13 cellular contexts compared by ENCODE assay signal in the genomic region with DNA sequence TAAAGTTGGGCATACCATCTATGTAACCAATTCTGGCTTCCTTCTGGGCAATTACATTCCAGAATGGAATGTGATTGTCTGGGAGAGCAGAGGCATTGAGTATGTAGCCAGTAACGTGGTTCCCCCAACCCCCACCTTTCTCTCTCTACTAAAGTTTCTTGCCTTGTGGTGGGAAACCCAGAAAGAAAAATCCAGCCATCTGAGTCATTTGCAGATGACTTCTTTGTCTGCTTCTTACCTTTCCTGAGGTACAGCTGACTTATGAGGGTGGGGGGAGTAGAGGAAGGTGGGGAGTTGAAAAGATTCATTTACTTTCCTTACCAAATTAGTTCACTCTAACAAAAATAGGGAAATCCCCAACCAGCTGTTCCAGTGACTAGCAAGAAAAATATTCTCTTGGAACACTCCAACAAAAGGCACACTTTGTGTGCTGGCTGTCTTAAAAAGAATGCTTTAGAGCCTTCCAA.
DNase-seq lines count a peak whose midpoint lies in the region; ATAC-seq, FAIRE-seq and TF ChIP-seq lines count a peak whose summit lies in the region.
"Had no signal": no experiment of that assay in that cellular context is flagged by ENCODE, and none has a peak within 500 bp of the region (broad histone marks: within the 10 kb centered on the region; RNA-seq: fewer than 3 reads in every experiment).

No MANE protein-coding gene starts in this region.

- H3K4me3 ChIP-seq in MG63: no peak overlapping the region
- peak overlapping the region in 1 of 4 experiments; percentile 14; a peak in 1 of 8 replicates for H3K4me3 ChIP-seq in H1 (ENCODE audit: extremely low read depth in 1 of 4, insufficient read depth in 2 of 4, low read depth in 3 of 4, low read length in 4 of 4)
- H3K4me3 ChIP-seq in mesenchymal stem cell (ENCODE audit: insufficient read depth in 1 of 2, low read depth in 1 of 2, low read length in 2 of 2): peak overlapping the region in 1 of 2 experiments; percentile 8
- no peak overlapping the region for H3K4me3 ChIP-seq in aorta (ENCODE audit: low read length in 2 of 2)
- H3K4me3 ChIP-seq in upper lobe of right lung: no peak overlapping the region
- H3K4me3 ChIP-seq: lung had no signal

- H3K9me3 ChIP-seq in MG63: 0 out of 2 replicates have a peak, but pooled peaks cover 3% of the 10 kb centered on the region
- H3K9me3 ChIP-seq in H1 (ENCODE audit: insufficient read depth in 2 of 2, low read depth in 1 of 2, low read length in 1 of 2): peaks cover 0 to 7% of the 10 kb centered on the region in 2 experiments; a peak in 2 of 4 replicates
- peaks cover 5% of the 10 kb centered on the region for H3K9me3 ChIP-seq in mesenchymal stem cell (ENCODE audit: control insufficient read depth, low read length)
- no peaks in the 10 kb centered on the region for H3K9me3 ChIP-seq in aorta (ENCODE audit: control insufficient read depth, low read length)
- no peaks in the 10 kb centered on the region for H3K9me3 ChIP-seq in upper lobe of right lung

- no peaks in the 10 kb centered on the region for H3K27me3 ChIP-seq in MG63
- no peaks in the 10 kb centered on the region for H3K27me3 ChIP-seq in H1 (replicated peaks in 1 of 4; ENCODE audit: control insufficient read depth in 3 of 4, extremely low read depth in 1 of 4, insufficient read depth in 3 of 4, low read length in 3 of 4)
- no peaks in the 10 kb centered on the region for H3K27me3 ChIP-seq in mesenchymal stem cell (ENCODE audit: control insufficient read depth in 1 of 2, insufficient read depth in 1 of 2, low read length in 2 of 2)
- no peaks in the 10 kb centered on the region for H3K27me3 ChIP-seq in aorta (ENCODE audit: control insufficient read depth in 1 of 2, insufficient read depth in 2 of 2, low read length in 1 of 2)
- H3K27me3 ChIP-seq in upper lobe of right lung: no peaks in the 10 kb centered on the region

- H3K4ac ChIP-seq in H1 (replicated peaks; ENCODE audit: insufficient read length, low read depth, low read length) (no peak overlapping the region), mesenchymal stem cell (ENCODE audit: low read depth in 1 of 2, low read length in 2 of 2) (peak overlapping the region in 1 of 2 experiments; percentile 67)

- no peak overlapping the region for H3K56ac ChIP-seq in H1 (replicated peaks; ENCODE audit: insufficient read length, low read depth, low read length)

- FAIRE-seq in H1 (lab: Jason Lieb, UNC): no peak

- H4K5ac ChIP-seq in H1 (ENCODE audit: insufficient read length, low read depth, low read length): no peak overlapping the region

- H3K18ac ChIP-seq in H1 (ENCODE audit: extremely low read depth, low read length): no peak overlapping the region
- H3K18ac ChIP-seq in mesenchymal stem cell (ENCODE audit: low read depth in 1 of 2, low read length in 2 of 2): peak overlapping the region; percentile 1 to 8

- H3K4me1 ChIP-seq in H1 (replicated peaks in 1 of 4; ENCODE audit: control insufficient read depth in 3 of 4, insufficient read depth in 4 of 4, low read length in 3 of 4): peaks cover 0 to 3% (median 0%) of the 10 kb centered on the region in 4 experiments; a peak in 2 of 7 replicates
- H3K4me1 ChIP-seq in mesenchymal stem cell (ENCODE audit: control insufficient read depth, insufficient read depth, low read depth, low read length): peaks cover 3% of the 10 kb centered on the region
- peaks cover 4 to 6% of the 10 kb centered on the region in 2 donors for H3K4me1 ChIP-seq in aorta (ENCODE audit: control insufficient read depth in 1 of 2, insufficient read depth in 2 of 2, low read length in 2 of 2)
- no peaks in the 10 kb centered on the region for H3K4me1 ChIP-seq in upper lobe of right lung

- 53% methylated on average over 1 of the region's 1 CpG; no CpG with 5 or more reads in 1 of the 2 experiments for WGBS in H1 (ENCODE audit: extremely low coverage in 1 of 2, insufficient coverage in 1 of 2, insufficient read length in 1 of 2, insufficient replicate concordance in 2 of 2, low coverage in 1 of 2, low lambda C conversion rate in 2 of 2, missing lambda C conversion rate in 1 of 2), 2 experiments
- no CpG with 5 or more reads among the region's 1 CpG for WGBS in mesenchymal stem cell
- 0 to 6% methylated on average over 1 of the region's 1 CpG for WGBS in aorta, 2 donors

- H3K14ac ChIP-seq in H1 (ENCODE audit: insufficient read length) (no peak overlapping the region), mesenchymal stem cell (ENCODE audit: low read length in 2 of 2) (no peak overlapping the region)

- H3K23me2 ChIP-seq in H1 (ENCODE audit: low read depth, low read length): no peaks in the 10 kb centered on the region; the same call in 1 of the 2 replicates

- H3K4me2 ChIP-seq in H1 (ENCODE audit: insufficient read depth in 1 of 2, low read depth in 2 of 2, low read length in 2 of 2) (no peak overlapping the region), mesenchymal stem cell (ENCODE audit: low read length, poor library complexity, severe bottlenecking) (no peak overlapping the region)

- H2BK15ac ChIP-seq in H1 (ENCODE audit: low read length) (no peak overlapping the region), mesenchymal stem cell (ENCODE audit: low read depth, poor library complexity, severe bottlenecking) (no peak overlapping the region)

- H2BK5ac ChIP-seq in H1 (ENCODE audit: low read depth, low read length) (no peak overlapping the region), mesenchymal stem cell (ENCODE audit: low read depth, low read length, poor library complexity, severe bottlenecking) (peak overlapping the region; percentile 92)

- no peak overlapping the region for H2BK20ac ChIP-seq in H1 (ENCODE audit: low read length)

- POLR2A ChIA-PET in H1 (lab: Charles Lee; ENCODE audit: partially characterized antibody): no interaction called here

- no peak for TF ChIP-seq CTCF in H1 (IDR thresholded peaks at IDR 0.05; ENCODE audit: control extremely low read depth in 1 of 3, insufficient read depth in 1 of 3, low read depth in 1 of 3, low read length in 3 of 3)
- no peak for TF ChIP-seq CTCF in upper lobe of right lung (IDR thresholded peaks at IDR 0.05)

- no peak overlapping the region for H4K91ac ChIP-seq in H1 (replicated peaks; ENCODE audit: insufficient read length, low read length)
- H4K91ac ChIP-seq in mesenchymal stem cell (ENCODE audit: low read length): no peak overlapping the region

- H2AK5ac ChIP-seq in H1 (ENCODE audit: low read depth, low read length) (no peak overlapping the region), mesenchymal stem cell (ENCODE audit: low read length, severe bottlenecking) (no peak overlapping the region)

- H2BK12ac ChIP-seq in H1 (ENCODE audit: low read depth, low read length): no peak overlapping the region
- H2BK12ac ChIP-seq in mesenchymal stem cell (ENCODE audit: low read length in 2 of 2): no peak overlapping the region

- no peak overlapping the region for H2BK120ac ChIP-seq in H1 (replicated peaks; ENCODE audit: low read depth, low read length)
- H2BK120ac ChIP-seq in mesenchymal stem cell (ENCODE audit: low read depth, low read length): peak overlapping the region; percentile 15

- TF ChIP-seq RAD21 in H1 (IDR thresholded peaks at IDR 0.05 in 1 of 2, conservative IDR thresholded peaks at IDR 0.05 in 1 of 2; ENCODE audit: low read depth in 2 of 2, low read length in 2 of 2): no peak

- TF ChIP-seq POLR2A in H1 (IDR thresholded peaks at IDR 0.05; ENCODE audit: control extremely low read depth in 1 of 2, low read depth in 2 of 2, low read length in 2 of 2): no peak

- intact Hi-C loops in aorta (cut with DNase I): no loop called here
- intact Hi-C loops in upper lobe of right lung (cut with DNase I): no loop called here

- H3K27ac ChIP-seq in H1 (ENCODE audit: low read depth, low read length): 0 out of 2 replicates have a peak overlapping the region, but pooled peaks have one; percentile 10
- H3K27ac ChIP-seq in mesenchymal stem cell (ENCODE audit: low read length, poor library complexity, severe bottlenecking): peak overlapping the region; percentile 97
- no peak overlapping the region for H3K27ac ChIP-seq in aorta (ENCODE audit: low read depth in 1 of 2, low read length in 2 of 2)
- no peak overlapping the region for H3K27ac ChIP-seq in upper lobe of right lung

- no peaks in the 10 kb centered on the region for H3K79me2 ChIP-seq in H1 (ENCODE audit: control insufficient read depth in 1 of 2, insufficient read depth in 2 of 2, low read length in 2 of 2)

- H3K9ac ChIP-seq in H1 (replicated peaks in 1 of 4; ENCODE audit: extremely low read depth in 1 of 4, low read depth in 3 of 4, low read length in 3 of 4) (no peak overlapping the region), mesenchymal stem cell (ENCODE audit: low read length) (peak overlapping the region; percentile 64)

- CTCF ChIA-PET in H1 (lab: Charles Lee; ENCODE audit: partially characterized antibody): interaction anchor here (0.6 kb wide), 1 partner anchor 8 kb away, joined by 4 read pairs; no protein-coding TSS in a partner anchor

- DNase-seq in AG20443 (ENCODE audit: low spot score) (peak; percentile 76), MG63 (peak; percentile 49), H1 (ENCODE audit: low read depth in 1 of 2, low spot score in 2 of 2) (peak in 1 of 2 experiments; percentile 51), mesenchymal stem cell (peak; percentile 83), aorta (no peak), upper lobe of right lung (no peak), NCI-H524 (lab: John Stamatoyannopoulos, UW) (no peak)
- no peak for DNase-seq in activated CD4-positive, alpha-beta T cell treated with anti-CD3 and anti-CD28 coated beads, Interleukin-2, amount 50 U/mL, for 4 hours
- DNase-seq: activated T-cell treated with anti-CD3 and anti-CD28 coated beads, Interleukin-2, amount 50 U/mL, for 24 hours; CD4-positive, CD25-positive, alpha-beta regulatory T cell; NCI-H524 treated with DMSO at 0.1 percent for 48 hours; T-helper 17 cell had no signal

- H4K8ac ChIP-seq in H1 (ENCODE audit: extremely low read depth, insufficient read depth, low read length) (no peak overlapping the region), mesenchymal stem cell (ENCODE audit: low read length) (no peak overlapping the region)

- no peaks in the 10 kb centered on the region for H3K79me1 ChIP-seq in H1 (ENCODE audit: low read depth, low read length)
- no peaks in the 10 kb centered on the region for H3K79me1 ChIP-seq in mesenchymal stem cell (replicated peaks; ENCODE audit: low read length, poor library complexity, severe bottlenecking)

- ATAC-seq in aorta (ENCODE audit: low FRiP score) (no peak), upper lobe of right lung (no peak)
- ATAC-seq: T-helper 17 cell had no signal

- no peaks in the 10 kb centered on the region for H4K20me1 ChIP-seq in H1 (replicated peaks in 1 of 2; ENCODE audit: control insufficient read depth in 1 of 2, insufficient read depth in 2 of 2, low read length in 2 of 2)

- H3K36me3 ChIP-seq in MG63 (no peaks in the 10 kb centered on the region), H1 (ENCODE audit: control insufficient read depth in 2 of 4, insufficient read depth in 4 of 4, low read length in 3 of 4) (no peaks in the 10 kb centered on the region), mesenchymal stem cell (ENCODE audit: control insufficient read depth in 1 of 2, insufficient read depth in 2 of 2, low read depth in 1 of 2, low read length in 2 of 2) (no peaks in the 10 kb centered on the region), aorta (ENCODE audit: control insufficient read depth in 1 of 2, insufficient read depth in 2 of 2, low read length in 1 of 2) (no peaks in the 10 kb centered on the region), upper lobe of right lung (no peaks in the 10 kb centered on the region)

- TF ChIP-seq EP300 in H1 (IDR thresholded peaks at IDR 0.05; ENCODE audit: borderline replicate concordance in 1 of 2, low read depth in 2 of 2, low read length in 2 of 2): no peak

- no peak overlapping the region for H3K23ac ChIP-seq in H1 (ENCODE audit: insufficient read length)
- no peak overlapping the region for H3K23ac ChIP-seq in mesenchymal stem cell (ENCODE audit: low read length in 2 of 2)

- H2AFZ ChIP-seq in H1 (ENCODE audit: low read length): peak overlapping the region; percentile 79; the same call in 1 of the 2 replicates
- H2AFZ ChIP-seq in mesenchymal stem cell (ENCODE audit: low read depth, low read length): no peak overlapping the region

Comparison
In these comparisons a context has a peak if more than half of its experiments do, and no peak if none do; other contexts are left out.
1. DNase-seq: peak in AG20443 (single experiment), MG63 (single experiment) and mesenchymal stem cell (single experiment); none in activated CD4-positive, alpha-beta T cell treated with anti-CD3 and anti-CD28 coated beads, Interleukin-2, amount 50 U/mL, for 4 hours (0 of 2), aorta (0 of 2), upper lobe of right lung (single experiment) and NCI-H524 (0 of 2).
2. H3K27ac ChIP-seq: peak in H1 (single experiment) and mesenchymal stem cell (single experiment); none in aorta (0 of 2) and upper lobe of right lung (single experiment).